Comparison of ENCODE assay signal across 8 cellular contexts in genomic region chr20:33444797-33445560, GRCh38. TPM values are rescaled to one million over a fixed set of nuclear protein-coding genes. Genes with fewer than 3 reads are reported as not detected.
DNase-seq lines count a peak whose midpoint lies in the region; ATAC-seq, FAIRE-seq and TF ChIP-seq lines count a peak whose summit lies in the region.

No MANE protein-coding gene starts in this region.

- H3K4me2 ChIP-seq in DOHH2 (ENCODE audit: low read length) (peak overlapping the region; percentile 89), HepG2 (ENCODE audit: low read depth, low read length) (peak overlapping the region; percentile 99)

- no peak for TF ChIP-seq POLR2A in HepG2 (IDR thresholded peaks at IDR 0.05; ENCODE audit: insufficient read depth in 1 of 2, low read depth in 2 of 2, low read length in 2 of 2)

- H2AFZ ChIP-seq in HepG2 (ENCODE audit: low read length), result peak overlapping the region; percentile 51

- ATAC-seq in HepG2, result peak; percentile 17
- no peak for ATAC-seq in upper lobe of right lung
- ATAC-seq in GM18519 (IDR thresholded peaks at IDR 0.05; ENCODE audit: low FRiP score, unreplicated experiment), result no peak
- ATAC-seq in HG03045 (IDR thresholded peaks at IDR 0.05; ENCODE audit: unreplicated experiment), result no peak

- BruUV-seq in HepG2 (replicated peaks; lab: Mats Ljungman, UMichigan), result no TSS peak

- peak; percentile 89 for FAIRE-seq in HepG2 (lab: Jason Lieb, UNC)

- H3K9me3 ChIP-seq in DOHH2 (ENCODE audit: control insufficient read depth, insufficient read depth, low read length) (no peaks in the 10 kb centered on the region), HepG2 (ENCODE audit: low read length) (no peaks in the 10 kb centered on the region), upper lobe of right lung (no peaks in the 10 kb centered on the region)

- peaks cover 22% of the 10 kb centered on the region for H3K4me1 Mint-ChIP-seq in activated naive CD8-positive, alpha-beta T cell treated with anti-CD3 and anti-CD28 coated beads for 36 hours

- TF ChIP-seq CTCF in DOHH2 (IDR thresholded peaks at IDR 0.05; ENCODE audit: low read depth, low read length, poor library complexity, severe bottlenecking) (peak; percentile 84), HepG2 (CRISPR knock-in tag; IDR thresholded peaks at IDR 0.05) (peak; percentile 86), upper lobe of right lung (IDR thresholded peaks at IDR 0.05) (no peak)

- 12% methylated on average over 4 of the region's 4 CpGs for WGBS in HepG2 (ENCODE audit: low lambda C conversion rate)

- H3K4me3 ChIP-seq in DOHH2 (ENCODE audit: low read length) (peak overlapping the region; percentile 77), HepG2 (replicated peaks in 1 of 3; ENCODE audit: insufficient read depth in 1 of 3, low read depth in 2 of 3, low read length in 3 of 3) (peak overlapping the region; percentile 64 to 95 (median 72)), upper lobe of right lung (peak overlapping the region; percentile 68)

- TF ChIP-seq RAD21 in HepG2 (CRISPR knock-in tag; IDR thresholded peaks at IDR 0.05), result peak; percentile 62

- H3K27me3 ChIP-seq in DOHH2 (ENCODE audit: control insufficient read depth, low read length), result no peaks in the 10 kb centered on the region
- peaks cover 0 to 10% of the 10 kb centered on the region in 2 experiments; a peak in 2 of 5 replicates for H3K27me3 ChIP-seq in HepG2 (ENCODE audit: control insufficient read depth in 1 of 2, insufficient read depth in 2 of 2, low read length in 2 of 2)
- no peaks in the 10 kb centered on the region for H3K27me3 ChIP-seq in upper lobe of right lung

- no peaks in the 10 kb centered on the region for H4K20me1 ChIP-seq in DOHH2 (ENCODE audit: control insufficient read depth, insufficient read depth, low read depth, low read length)
- H4K20me1 ChIP-seq in HepG2 (ENCODE audit: insufficient read depth, low read length), result no peaks in the 10 kb centered on the region

- intact Hi-C loops in HepG2 (cut with micrococcal nuclease; ENCODE audit: unreplicated experiment), result loop anchor here (10.0 kb wide), 1 partner anchor 290 kb away; the partner anchor contains the start of gene ZNF341
- intact Hi-C loops in upper lobe of right lung (cut with DNase I), result no loop called here

- CTCF ChIA-PET in HepG2 (lab: Yijun Ruan, JAX; ENCODE audit: low intra/inter-chr PET ratio, low total read pairs), result interaction anchor here (1.2 kb wide), 1 partner anchor 43 kb away, joined by 4 read pairs; no protein-coding TSS in a partner anchor

- TF ChIP-seq EP300 in HepG2 (IDR thresholded peaks at IDR 0.05; ENCODE audit: low read depth in 2 of 2, low read length in 2 of 2), result 0 out of 4 replicates have a peak, but pooled peaks of 1 of the 2 experiments have one; percentile 4
- TF ChIP-seq EP300 in HepG2 (CRISPR knock-in tag; IDR thresholded peaks at IDR 0.05; ENCODE audit: borderline replicate concordance), result no peak

- H3F3A ChIP-seq in DOHH2 (ENCODE audit: control insufficient read depth, insufficient read depth), result peaks cover 28% of the 10 kb centered on the region

- no peaks in the 10 kb centered on the region for H3K9me2 ChIP-seq in DOHH2 (replicated peaks; ENCODE audit: control insufficient read depth, low read length)

- H3K36me3 Mint-ChIP-seq in activated naive CD8-positive, alpha-beta T cell treated with anti-CD3 and anti-CD28 coated beads for 36 hours, result no peaks in the 10 kb centered on the region

- in situ Hi-C loops in HepG2 (cut with HindIII; ENCODE audit: extremely low pct_ligation_motif_present, low pct_unique_long_range_greater_than_20kb), result no loop called here

- peaks cover 2% of the 10 kb centered on the region for H3K9me3 Mint-ChIP-seq in activated naive CD8-positive, alpha-beta T cell treated with anti-CD3 and anti-CD28 coated beads for 36 hours

- H3K27ac ChIP-seq in DOHH2 (ENCODE audit: low read depth, low read length), result peak overlapping the region; percentile 96
- no peak overlapping the region for H3K27ac ChIP-seq in HepG2 (ENCODE audit: extremely low read length, insufficient read depth, low read length)
- H3K27ac ChIP-seq in upper lobe of right lung, result no peak overlapping the region

- H3K79me2 ChIP-seq in DOHH2 (ENCODE audit: control insufficient read depth, low read length), result peaks cover 12% of the 10 kb centered on the region
- H3K79me2 ChIP-seq in HepG2 (ENCODE audit: insufficient read depth, low read length), result no peaks in the 10 kb centered on the region

- H3K9ac ChIP-seq in HepG2 (ENCODE audit: insufficient read depth, low read depth, low read length), result peak overlapping the region; percentile 30; the same call in 1 of the 2 replicates

- DNase-seq in NCI-H146 treated with DMSO at 0.1 percent for 48 hours (lab: John Stamatoyannopoulos, UW; ENCODE audit: unreplicated experiment), result peak; percentile 35
- DNase-seq in activated naive CD8-positive, alpha-beta T cell treated with anti-CD3 and anti-CD28 coated beads for 36 hours, result peak; percentile 40
- DNase-seq in HepG2 (ENCODE audit: low spot score), result peak; percentile 75
- DNase-seq in upper lobe of right lung, result no peak
- DNase-seq in epidermal melanocyte (ENCODE audit: insufficient read length, low spot score), result no peak

- peak overlapping the region; percentile 85 for H3K4me3 Mint-ChIP-seq in activated naive CD8-positive, alpha-beta T cell treated with anti-CD3 and anti-CD28 coated beads for 36 hours

- POLR2A ChIA-PET in HepG2 (lab: Yijun Ruan, JAX), result interaction anchor here (1.5 to 4.4 kb wide), 5 partner anchors 45 to 289 kb away, joined by 3 to 36 read pairs (median 7); partner anchors contain the start of gene CBFA2T2

- H3K36me3 ChIP-seq in DOHH2 (ENCODE audit: control insufficient read depth, low read length), result no peaks in the 10 kb centered on the region
- no peaks in the 10 kb centered on the region for H3K36me3 ChIP-seq in HepG2 (replicated peaks in 1 of 2; ENCODE audit: control insufficient read depth in 1 of 2, insufficient read depth in 2 of 2, low read length in 2 of 2)
- no peaks in the 10 kb centered on the region for H3K36me3 ChIP-seq in upper lobe of right lung

- H3K4me1 ChIP-seq in DOHH2 (ENCODE audit: control insufficient read depth, low read length) (peaks cover 62% of the 10 kb centered on the region), HepG2 (ENCODE audit: insufficient read depth, low read length) (peaks cover 54% of the 10 kb centered on the region), upper lobe of right lung (peaks cover 8% of the 10 kb centered on the region)

- no peaks in the 10 kb centered on the region for H3K27me3 Mint-ChIP-seq in activated naive CD8-positive, alpha-beta T cell treated with anti-CD3 and anti-CD28 coated beads for 36 hours

- H3K27ac Mint-ChIP-seq in activated naive CD8-positive, alpha-beta T cell treated with anti-CD3 and anti-CD28 coated beads for 36 hours, result peak overlapping the region; percentile 83

RNA-seq across cellular contexts. Expression of gene SNTA1, which starts 1.4 kb away (rescaled TPM):
- total RNA-seq in activated naive CD8-positive, alpha-beta T cell treated with anti-CD3 and anti-CD28 coated beads for 36 hours, result 1 to 10 TPM; 4.0 to 4.7 TPM
- total RNA-seq in HepG2 (2016; rRNA removed; fragmentation: Illumina TruSeq; extraction: Trizol) (14.8 and 16.4 TPM in 2 replicates), upper lobe of right lung (8.6 TPM)
- 21.1 and 21.6 TPM in 2 replicates for total RNA-seq in HepG2 (2016; cell fraction: cytosol; rRNA removed; fragmentation: Illumina TruSeq; extraction: Trizol; ENCODE audit: low read depth)
- total RNA-seq in HepG2 (2016; cell fraction: insoluble cytoplasmic fraction; rRNA removed; fragmentation: Illumina TruSeq; extraction: Trizol), result 13.2 and 16.1 TPM in 2 replicates
- 33.7 and 34.5 TPM in 2 replicates for total RNA-seq in HepG2 (2016; cell fraction: membrane; rRNA removed; fragmentation: Illumina TruSeq; extraction: Trizol)
- 7.4 and 8.0 TPM in 2 replicates for total RNA-seq in HepG2 (2016; cell fraction: nucleus; rRNA removed; fragmentation: Illumina TruSeq; extraction: Trizol)
- 18.3 and 21.2 TPM in 2 replicates for polyA plus RNA-seq in HepG2 (2011; rRNA removed)
- polyA plus RNA-seq in HepG2 (2011; cell fraction: cytosol; rRNA removed), result 18.9 and 24.9 TPM in 2 replicates
- 15.4 and 17.2 TPM in 2 replicates for polyA plus RNA-seq in HepG2 (2011; cell fraction: nucleus; rRNA removed)
- polyA plus RNA-seq in HepG2 (2012), result 9.0 and 11.0 TPM in 2 replicates
- 26.2 and 27.1 TPM in 2 replicates for polyA plus RNA-seq in HepG2 (2016; cell fraction: cytosol; fragmentation: Illumina TruSeq; extraction: Trizol; ENCODE audit: low read depth)
- polyA plus RNA-seq in HepG2 (2016; cell fraction: insoluble cytoplasmic fraction; fragmentation: Illumina TruSeq; extraction: Trizol; ENCODE audit: low read depth), result 14.6 and 16.1 TPM in 2 replicates
- 32.9 and 35.0 TPM in 2 replicates for polyA plus RNA-seq in HepG2 (2016; cell fraction: membrane; fragmentation: Illumina TruSeq; extraction: Trizol; ENCODE audit: low read depth)
- 13.5 and 15.1 TPM in 2 replicates for polyA plus RNA-seq in HepG2 (2016; cell fraction: nucleus; fragmentation: Illumina TruSeq; extraction: Trizol; ENCODE audit: insufficient read depth, low read depth)
- polyA minus RNA-seq in HepG2 (2011; rRNA and poly(A)+ RNA removed; ENCODE audit: low replicate concordance), result 11.3 and 23.6 TPM in 2 replicates
- polyA minus RNA-seq in HepG2 (2011; cell fraction: cytosol; rRNA and poly(A)+ RNA removed), result 10.6 and 10.7 TPM in 2 replicates
- 3.6 and 4.5 TPM in 2 replicates for polyA minus RNA-seq in HepG2 (2011; cell fraction: nucleus; rRNA and poly(A)+ RNA removed)

RNA-seq across cellular contexts. Expression of gene CDK5RAP1, which starts 43.7 kb away (rescaled TPM):
- total RNA-seq in activated naive CD8-positive, alpha-beta T cell treated with anti-CD3 and anti-CD28 coated beads for 36 hours, result 10 to 100 TPM; 41.0 to 42.3 TPM
- 98.2 and 104 TPM in 2 replicates for total RNA-seq in HepG2 (2016; rRNA removed; fragmentation: Illumina TruSeq; extraction: Trizol)
- 18.5 and 25.5 TPM in 2 replicates for total RNA-seq in HepG2 (2016; cell fraction: cytosol; rRNA removed; fragmentation: Illumina TruSeq; extraction: Trizol; ENCODE audit: low read depth)
- 93.5 and 105 TPM in 2 replicates for total RNA-seq in HepG2 (2016; cell fraction: insoluble cytoplasmic fraction; rRNA removed; fragmentation: Illumina TruSeq; extraction: Trizol)
- 26.4 and 27.7 TPM in 2 replicates for total RNA-seq in HepG2 (2016; cell fraction: membrane; rRNA removed; fragmentation: Illumina TruSeq; extraction: Trizol)
- total RNA-seq in HepG2 (2016; cell fraction: nucleus; rRNA removed; fragmentation: Illumina TruSeq; extraction: Trizol), result 58.6 and 74.7 TPM in 2 replicates
- 52.9 and 53.6 TPM in 2 replicates for polyA plus RNA-seq in HepG2 (2011; rRNA removed)
- polyA plus RNA-seq in HepG2 (2011; cell fraction: cytosol; rRNA removed), result 47.3 and 49.4 TPM in 2 replicates
- polyA plus RNA-seq in HepG2 (2011; cell fraction: nucleus; rRNA removed), result 76.2 and 82.6 TPM in 2 replicates
- 44.4 and 51.1 TPM in 2 replicates for polyA plus RNA-seq in HepG2 (2012)
- 10.1 and 10.8 TPM in 2 replicates for polyA plus RNA-seq in HepG2 (2016; cell fraction: cytosol; fragmentation: Illumina TruSeq; extraction: Trizol; ENCODE audit: low read depth)
- polyA plus RNA-seq in HepG2 (2016; cell fraction: insoluble cytoplasmic fraction; fragmentation: Illumina TruSeq; extraction: Trizol; ENCODE audit: low read depth), result 79.4 and 80.6 TPM in 2 replicates
- polyA plus RNA-seq in HepG2 (2016; cell fraction: membrane; fragmentation: Illumina TruSeq; extraction: Trizol; ENCODE audit: low read depth), result 13.2 and 15.4 TPM in 2 replicates
- 158 TPM in 2 replicates for polyA plus RNA-seq in HepG2 (2016; cell fraction: nucleus; fragmentation: Illumina TruSeq; extraction: Trizol; ENCODE audit: insufficient read depth, low read depth)
- polyA minus RNA-seq in HepG2 (2011; rRNA and poly(A)+ RNA removed; ENCODE audit: low replicate concordance), result 54.6 and 84.0 TPM in 2 replicates
- 22.6 and 31.7 TPM in 2 replicates for polyA minus RNA-seq in HepG2 (2011; cell fraction: cytosol; rRNA and poly(A)+ RNA removed)
- 50.5 and 51.2 TPM in 2 replicates for polyA minus RNA-seq in HepG2 (2011; cell fraction: nucleus; rRNA and poly(A)+ RNA removed)
- total RNA-seq in upper lobe of right lung, result 26.6 TPM

RNA-seq across cellular contexts. Expression of gene CBFA2T2, which starts 44.9 kb away (rescaled TPM):
- total RNA-seq in activated naive CD8-positive, alpha-beta T cell treated with anti-CD3 and anti-CD28 coated beads for 36 hours, result 1 to 10 TPM; 6.4 to 6.7 TPM
- total RNA-seq in HepG2 (2016; rRNA removed; fragmentation: Illumina TruSeq; extraction: Trizol), result 6.3 and 7.3 TPM in 2 replicates
- 25.1 and 25.7 TPM in 2 replicates for total RNA-seq in HepG2 (2016; cell fraction: cytosol; rRNA removed; fragmentation: Illumina TruSeq; extraction: Trizol; ENCODE audit: low read depth)
- 6.0 and 6.8 TPM in 2 replicates for total RNA-seq in HepG2 (2016; cell fraction: insoluble cytoplasmic fraction; rRNA removed; fragmentation: Illumina TruSeq; extraction: Trizol)
- 9.8 and 12.2 TPM in 2 replicates for total RNA-seq in HepG2 (2016; cell fraction: membrane; rRNA removed; fragmentation: Illumina TruSeq; extraction: Trizol)
- total RNA-seq in HepG2 (2016; cell fraction: nucleus; rRNA removed; fragmentation: Illumina TruSeq; extraction: Trizol), result 7.8 and 8.4 TPM in 2 replicates
- polyA plus RNA-seq in HepG2 (2011; rRNA removed), result 20.8 and 21.2 TPM in 2 replicates
- 13.2 and 14.1 TPM in 2 replicates for polyA plus RNA-seq in HepG2 (2011; cell fraction: cytosol; rRNA removed)
- 31.7 and 33.2 TPM in 2 replicates for polyA plus RNA-seq in HepG2 (2011; cell fraction: nucleus; rRNA removed)
- 10.5 and 11.1 TPM in 2 replicates for polyA plus RNA-seq in HepG2 (2012)
- polyA plus RNA-seq in HepG2 (2016; cell fraction: cytosol; fragmentation: Illumina TruSeq; extraction: Trizol; ENCODE audit: low read depth), result 1.3 and 2.1 TPM in 2 replicates
- polyA plus RNA-seq in HepG2 (2016; cell fraction: insoluble cytoplasmic fraction; fragmentation: Illumina TruSeq; extraction: Trizol; ENCODE audit: low read depth), result 8.7 and 11.6 TPM in 2 replicates
- polyA plus RNA-seq in HepG2 (2016; cell fraction: membrane; fragmentation: Illumina TruSeq; extraction: Trizol; ENCODE audit: low read depth), result 4.1 and 4.7 TPM in 2 replicates
- polyA plus RNA-seq in HepG2 (2016; cell fraction: nucleus; fragmentation: Illumina TruSeq; extraction: Trizol; ENCODE audit: insufficient read depth, low read depth), result 20.8 and 24.2 TPM in 2 replicates
- polyA minus RNA-seq in HepG2 (2011; rRNA and poly(A)+ RNA removed; ENCODE audit: low replicate concordance), result 20.8 and 48.6 TPM in 2 replicates
- polyA minus RNA-seq in HepG2 (2011; cell fraction: cytosol; rRNA and poly(A)+ RNA removed), result 24.4 TPM in 2 replicates
- polyA minus RNA-seq in HepG2 (2011; cell fraction: nucleus; rRNA and poly(A)+ RNA removed), result 17.0 and 21.1 TPM in 2 replicates
- total RNA-seq in upper lobe of right lung, result 15.7 TPM

Comparison
In these comparisons a context has a peak if more than half of its experiments do, and no peak if none do; other contexts are left out.
1. DNase-seq: peak in NCI-H146 treated with DMSO at 0.1 percent for 48 hours (single experiment), activated naive CD8-positive, alpha-beta T cell treated with anti-CD3 and anti-CD28 coated beads for 36 hours (single experiment) and HepG2 (single experiment); none in upper lobe of right lung (single experiment) and epidermal melanocyte (single experiment).
2. Peak in every context shown above with its lines, with median percentiles within 50 percentile points of each other: H3K4me3 ChIP-seq.